ENCODE assay signal across 8 cellular contexts in genomic region chr3:9731206-9732079, GRCh38. TPM values are rescaled to one million over a fixed set of nuclear protein-coding genes. Genes with fewer than 3 reads are reported as not detected.
DNase-seq lines count a peak whose midpoint lies in the region; ATAC-seq and TF ChIP-seq lines count a peak whose summit lies in the region.

Gene BRPF1 (plus strand): TSS chr3:9731735. CDS start chr3:9734141, 2,406 bp downstream.

- DNase-seq in DMS 273 (lab: John Stamatoyannopoulos, UW; ENCODE audit: unreplicated experiment) = peak; percentile 98
- DNase-seq in IMR-90 = peak; percentile 99
- DNase-seq in OCI-M1 (lab: John Stamatoyannopoulos, UW) = peak; percentile 100
- peak; percentile 100 for DNase-seq in activated T-cell treated with anti-CD3 and anti-CD28 coated beads for 24 hours (ENCODE audit: low read depth)
- DNase-seq in epithelial cell of esophagus (ENCODE audit: low read depth) = peak; percentile 100
- peak; percentile 100 for DNase-seq in mucosa of descending colon
- peak; percentile 100 for DNase-seq in stimulated activated CD8-positive, alpha-beta memory T cell treated with anti-CD3 and anti-CD28 coated beads, Interleukin-4, amount 100 ng/mL, for 24 hours (ENCODE audit: low read depth)

- H3K4me3 ChIP-seq in IMR-90 (ENCODE audit: insufficient read depth, low read depth, low read length) (peak within 1 kb of the TSS; percentile 94), epithelial cell of esophagus (ENCODE audit: low read length) (peak within 1 kb of the TSS; percentile 82), mucosa of descending colon (peak within 1 kb of the TSS; percentile 100)

- peak within 1 kb of the TSS; percentile 99 for H3K23ac ChIP-seq in IMR-90 (ENCODE audit: low read depth, low read length)

- H2AK5ac ChIP-seq in IMR-90 (ENCODE audit: low read depth, low read length) = peak within 1 kb of the TSS; percentile 71; the same call in 1 of the 2 replicates

- H2AFZ ChIP-seq in IMR-90 (replicated peaks; ENCODE audit: low read length, poor library complexity) = peak within 1 kb of the TSS; percentile 100

- H4K20me1 ChIP-seq in IMR-90 (ENCODE audit: insufficient read depth, low read length) = peaks cover 25% of the 10 kb centered on the region

- no peak for TF ChIP-seq RAD21 in IMR-90 (IDR thresholded peaks at IDR 0.05; ENCODE audit: low read length)

- H3K18ac ChIP-seq in IMR-90 (ENCODE audit: low read depth, low read length) = peak within 1 kb of the TSS; percentile 99

- peak within 1 kb of the TSS; percentile 90 for H3K4me2 ChIP-seq in IMR-90 (ENCODE audit: low read depth, low read length)

- H3K9me3 ChIP-seq in IMR-90 (ENCODE audit: control insufficient read depth, insufficient read depth, low read length) (no peaks in the 10 kb centered on the region), mucosa of descending colon (no peaks in the 10 kb centered on the region)

- peak within 1 kb of the TSS; percentile 100 for H3K9ac ChIP-seq in IMR-90 (ENCODE audit: low read depth, low read length)

- H3K56ac ChIP-seq in IMR-90 (ENCODE audit: extremely low read depth, insufficient read depth, low read length) = peak within 1 kb of the TSS; percentile 100

- peak within 1 kb of the TSS; percentile 98 for H2BK20ac ChIP-seq in IMR-90 (ENCODE audit: low read depth, low read length)

- peak within 1 kb of the TSS; percentile 100 for H4K91ac ChIP-seq in IMR-90 (ENCODE audit: insufficient read depth, low read depth, low read length)

- peak within 1 kb of the TSS; percentile 99 for H4K5ac ChIP-seq in IMR-90 (ENCODE audit: low read depth, low read length)

- H3K27ac ChIP-seq in IMR-90 (ENCODE audit: insufficient read depth, low read length) = peak within 1 kb of the TSS; percentile 100

- H3K9me1 ChIP-seq in IMR-90 (ENCODE audit: insufficient read depth, low read length) = peaks cover 10% of the 10 kb centered on the region; the same call in 1 of the 2 replicates

- peak within 1 kb of the TSS; percentile 98 for H3K14ac ChIP-seq in IMR-90 (replicated peaks; ENCODE audit: low read depth, low read length)

- peak; percentile 75 for TF ChIP-seq POLR2A in IMR-90 (IDR thresholded peaks at IDR 0.05; ENCODE audit: low read depth, low read length)

- H3K4me1 ChIP-seq in IMR-90 (ENCODE audit: control insufficient read depth, insufficient read depth, low read length) (peaks cover 8% of the 10 kb centered on the region; the same call in 1 of the 2 replicates), mucosa of descending colon (ENCODE audit: low read depth) (peaks cover 18% of the 10 kb centered on the region)

- CTCF ChIA-PET in IMR-90 (lab: Yijun Ruan, JAX) = interaction anchor here (0.6 kb wide), 1 partner anchor 742 kb away, joined by 3 read pairs; no protein-coding TSS in a partner anchor

- in situ Hi-C loops in IMR-90 (cut with MboI; ENCODE audit: low sequenced_read_pairs) = no loop called here

- BruUV-seq in IMR-90 (replicated peaks; lab: Mats Ljungman, UMichigan) = no TSS peak

- intact Hi-C loops in IMR-90 (cut with micrococcal nuclease) = loop anchor here (1.0 to 5.0 kb wide), 2 partner anchors 18 to 61 kb away; partner anchors contain the start of genes ARPC4, OGG1 and TADA3
- intact Hi-C loops in mucosa of descending colon (cut with DNase I, micrococcal nuclease) = no loop called here

- H2AK9ac ChIP-seq in IMR-90 (replicated peaks; ENCODE audit: low read depth, low read length, poor library complexity) = peak within 1 kb of the TSS; percentile 92

- ATAC-seq in GM21528 (IDR thresholded peaks at IDR 0.05; ENCODE audit: low FRiP score, unreplicated experiment) = peak; percentile 86
- peak; percentile 97 for ATAC-seq in IMR-90 (ENCODE audit: low read depth)
- ATAC-seq in mucosa of descending colon = peak; percentile 97

- TF ChIP-seq CTCF in IMR-90 (conservative IDR thresholded peaks at IDR 0.05; ENCODE audit: low read depth, low read length) (no peak; the same call in 1 of the 2 replicates), epithelial cell of esophagus (IDR thresholded peaks at IDR 0.05; ENCODE audit: insufficient read depth, low read depth, low read length, missing control alignments) (peak; percentile 23), mucosa of descending colon (IDR thresholded peaks at IDR 0.05) (no peak)

- H3K79me1 ChIP-seq in IMR-90 (ENCODE audit: low read depth in 1 of 2, low read length in 2 of 2) = peaks cover 12 to 35% of the 10 kb centered on the region in 2 experiments; a peak in 3 of 4 replicates

- POLR2A ChIA-PET in IMR-90 (lab: Charles Lee; ENCODE audit: unreplicated experiment) = no interaction called here

- H3K4ac ChIP-seq in IMR-90 (ENCODE audit: low read depth, low read length) = peak within 1 kb of the TSS; percentile 99

- peak within 1 kb of the TSS; percentile 97; the same call in 1 of the 3 replicates for H2BK15ac ChIP-seq in IMR-90 (ENCODE audit: low read depth, low read length)

- dilution Hi-C loops in IMR-90 (cut with HindIII; ENCODE audit: low sequenced_read_pairs, unreplicated experiment) = no loop called here

- H4K8ac ChIP-seq in IMR-90 (ENCODE audit: low read depth in 2 of 2, low read length in 2 of 2) = peak within 1 kb of the TSS; percentile 100

- H3K36me3 ChIP-seq in IMR-90 (ENCODE audit: control insufficient read depth, insufficient read depth, low read length) (peaks cover 10% of the 10 kb centered on the region), mucosa of descending colon (ENCODE audit: low read depth) (no peaks in the 10 kb centered on the region)

- H3K27me3 ChIP-seq in IMR-90 (ENCODE audit: control insufficient read depth, insufficient read depth, low read length) = no peaks in the 10 kb centered on the region

- H2BK5ac ChIP-seq in IMR-90 (ENCODE audit: low read depth, low read length, poor library complexity, severe bottlenecking) = peak within 1 kb of the TSS; percentile 99

- WGBS in IMR-90 (ENCODE audit: extremely low coverage in 2 of 2, insufficient read length in 1 of 2), 2 experiments = 0% methylated on average over 41 of the region's 88 CpGs; no CpG with 5 or more reads in 1 of the 2 experiments

- peak within 1 kb of the TSS; percentile 100 for H2BK120ac ChIP-seq in IMR-90 (ENCODE audit: low read depth, low read length)

TF ChIP-seq in IMR-90, 13 proteins besides CTCF, POLR2A, EP300 and RAD21:
- TF ChIP-seq MAFK (IDR thresholded peaks at IDR 0.05; ENCODE audit: low read depth, low read length) = no peak
- TF ChIP-seq USF2 (IDR thresholded peaks at IDR 0.05; ENCODE audit: low read depth, low read length) = peak; percentile 67; the same call in 1 of the 2 replicates
- peak; percentile 94; the same call in 1 of the 2 replicates for TF ChIP-seq MAZ (IDR thresholded peaks at IDR 0.05; ENCODE audit: borderline replicate concordance, low read depth, low read length)
- peak; percentile 34; the same call in 1 of the 2 replicates for TF ChIP-seq MXI1 (IDR thresholded peaks at IDR 0.05; ENCODE audit: borderline replicate concordance, low read depth, low read length)

RNA-seq across cellular contexts. Expression of gene BRPF1, which starts in this region (rescaled TPM):
- total RNA-seq in IMR-90 (2012; rRNA removed) = 15.6 and 16.4 TPM in 2 replicates
- 13.6 and 15.1 TPM in 2 replicates for polyA plus RNA-seq in IMR-90 (2012; rRNA removed)
- 7.4 and 8.8 TPM in 2 replicates for polyA plus RNA-seq in IMR-90 (2012; cell fraction: cytosol; rRNA removed)
- polyA plus RNA-seq in IMR-90 (2012; cell fraction: nucleus; rRNA removed; ENCODE audit: low replicate concordance) = 24.9 and 42.4 TPM in 2 replicates
- total RNA-seq in mucosa of descending colon = 10 to 100 TPM; 14.3 to 23.7 (median 15.6) TPM

Comparison
In these comparisons a context has a peak if more than half of its experiments do, and no peak if none do; other contexts are left out.
1. Peak in every context shown above with its lines: DNase-seq, ATAC-seq, H3K4me3 ChIP-seq and H3K27ac ChIP-seq.